1 cellular context compared by ENCODE assay signal in genomic region chr17:48442819-48443218, GRCh38.
TF ChIP-seq lines count a peak whose summit lies in the region.

No MANE protein-coding gene starts in this region.

TF ChIP-seq in K562, 482 proteins besides CTCF, POLR2A, EP300 and RAD21 (continued from another document and continues in another):
- TF ChIP-seq TSHZ1 (CRISPR knock-in tag; IDR thresholded peaks at IDR 0.05), result no peak
- no peak for TF ChIP-seq TFAM (CRISPR knock-in tag; conservative IDR thresholded peaks at IDR 0.05)
- TF ChIP-seq OTX1 (CRISPR knock-in tag; IDR thresholded peaks at IDR 0.05), result no peak
- TF ChIP-seq, protein P1, sequence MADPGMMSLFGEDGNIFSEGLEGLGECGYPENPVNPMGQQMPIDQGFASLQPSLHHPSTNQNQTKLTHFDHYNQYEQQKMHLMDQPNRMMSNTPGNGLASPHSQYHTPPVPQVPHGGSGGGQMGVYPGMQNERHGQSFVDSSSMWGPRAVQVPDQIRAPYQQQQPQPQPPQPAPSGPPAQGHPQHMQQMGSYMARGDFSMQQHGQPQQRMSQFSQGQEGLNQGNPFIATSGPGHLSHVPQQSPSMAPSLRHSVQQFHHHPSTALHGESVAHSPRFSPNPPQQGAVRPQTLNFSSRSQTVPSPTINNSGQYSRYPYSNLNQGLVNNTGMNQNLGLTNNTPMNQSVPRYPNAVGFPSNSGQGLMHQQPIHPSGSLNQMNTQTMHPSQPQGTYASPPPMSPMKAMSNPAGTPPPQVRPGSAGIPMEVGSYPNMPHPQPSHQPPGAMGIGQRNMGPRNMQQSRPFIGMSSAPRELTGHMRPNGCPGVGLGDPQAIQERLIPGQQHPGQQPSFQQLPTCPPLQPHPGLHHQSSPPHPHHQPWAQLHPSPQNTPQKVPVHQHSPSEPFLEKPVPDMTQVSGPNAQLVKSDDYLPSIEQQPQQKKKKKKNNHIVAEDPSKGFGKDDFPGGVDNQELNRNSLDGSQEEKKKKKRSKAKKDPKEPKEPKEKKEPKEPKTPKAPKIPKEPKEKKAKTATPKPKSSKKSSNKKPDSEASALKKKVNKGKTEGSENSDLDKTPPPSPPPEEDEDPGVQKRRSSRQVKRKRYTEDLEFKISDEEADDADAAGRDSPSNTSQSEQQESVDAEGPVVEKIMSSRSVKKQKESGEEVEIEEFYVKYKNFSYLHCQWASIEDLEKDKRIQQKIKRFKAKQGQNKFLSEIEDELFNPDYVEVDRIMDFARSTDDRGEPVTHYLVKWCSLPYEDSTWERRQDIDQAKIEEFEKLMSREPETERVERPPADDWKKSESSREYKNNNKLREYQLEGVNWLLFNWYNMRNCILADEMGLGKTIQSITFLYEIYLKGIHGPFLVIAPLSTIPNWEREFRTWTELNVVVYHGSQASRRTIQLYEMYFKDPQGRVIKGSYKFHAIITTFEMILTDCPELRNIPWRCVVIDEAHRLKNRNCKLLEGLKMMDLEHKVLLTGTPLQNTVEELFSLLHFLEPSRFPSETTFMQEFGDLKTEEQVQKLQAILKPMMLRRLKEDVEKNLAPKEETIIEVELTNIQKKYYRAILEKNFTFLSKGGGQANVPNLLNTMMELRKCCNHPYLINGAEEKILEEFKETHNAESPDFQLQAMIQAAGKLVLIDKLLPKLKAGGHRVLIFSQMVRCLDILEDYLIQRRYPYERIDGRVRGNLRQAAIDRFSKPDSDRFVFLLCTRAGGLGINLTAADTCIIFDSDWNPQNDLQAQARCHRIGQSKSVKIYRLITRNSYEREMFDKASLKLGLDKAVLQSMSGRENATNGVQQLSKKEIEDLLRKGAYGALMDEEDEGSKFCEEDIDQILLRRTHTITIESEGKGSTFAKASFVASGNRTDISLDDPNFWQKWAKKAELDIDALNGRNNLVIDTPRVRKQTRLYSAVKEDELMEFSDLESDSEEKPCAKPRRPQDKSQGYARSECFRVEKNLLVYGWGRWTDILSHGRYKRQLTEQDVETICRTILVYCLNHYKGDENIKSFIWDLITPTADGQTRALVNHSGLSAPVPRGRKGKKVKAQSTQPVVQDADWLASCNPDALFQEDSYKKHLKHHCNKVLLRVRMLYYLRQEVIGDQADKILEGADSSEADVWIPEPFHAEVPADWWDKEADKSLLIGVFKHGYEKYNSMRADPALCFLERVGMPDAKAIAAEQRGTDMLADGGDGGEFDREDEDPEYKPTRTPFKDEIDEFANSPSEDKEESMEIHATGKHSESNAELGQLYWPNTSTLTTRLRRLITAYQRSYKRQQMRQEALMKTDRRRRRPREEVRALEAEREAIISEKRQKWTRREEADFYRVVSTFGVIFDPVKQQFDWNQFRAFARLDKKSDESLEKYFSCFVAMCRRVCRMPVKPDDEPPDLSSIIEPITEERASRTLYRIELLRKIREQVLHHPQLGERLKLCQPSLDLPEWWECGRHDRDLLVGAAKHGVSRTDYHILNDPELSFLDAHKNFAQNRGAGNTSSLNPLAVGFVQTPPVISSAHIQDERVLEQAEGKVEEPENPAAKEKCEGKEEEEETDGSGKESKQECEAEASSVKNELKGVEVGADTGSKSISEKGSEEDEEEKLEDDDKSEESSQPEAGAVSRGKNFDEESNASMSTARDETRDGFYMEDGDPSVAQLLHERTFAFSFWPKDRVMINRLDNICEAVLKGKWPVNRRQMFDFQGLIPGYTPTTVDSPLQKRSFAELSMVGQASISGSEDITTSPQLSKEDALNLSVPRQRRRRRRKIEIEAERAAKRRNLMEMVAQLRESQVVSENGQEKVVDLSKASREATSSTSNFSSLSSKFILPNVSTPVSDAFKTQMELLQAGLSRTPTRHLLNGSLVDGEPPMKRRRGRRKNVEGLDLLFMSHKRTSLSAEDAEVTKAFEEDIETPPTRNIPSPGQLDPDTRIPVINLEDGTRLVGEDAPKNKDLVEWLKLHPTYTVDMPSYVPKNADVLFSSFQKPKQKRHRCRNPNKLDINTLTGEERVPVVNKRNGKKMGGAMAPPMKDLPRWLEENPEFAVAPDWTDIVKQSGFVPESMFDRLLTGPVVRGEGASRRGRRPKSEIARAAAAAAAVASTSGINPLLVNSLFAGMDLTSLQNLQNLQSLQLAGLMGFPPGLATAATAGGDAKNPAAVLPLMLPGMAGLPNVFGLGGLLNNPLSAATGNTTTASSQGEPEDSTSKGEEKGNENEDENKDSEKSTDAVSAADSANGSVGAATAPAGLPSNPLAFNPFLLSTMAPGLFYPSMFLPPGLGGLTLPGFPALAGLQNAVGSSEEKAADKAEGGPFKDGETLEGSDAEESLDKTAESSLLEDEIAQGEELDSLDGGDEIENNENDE (IDR thresholded peaks at IDR 0.05; ENCODE audit: low read depth, low read length), result no peak
- TF ChIP-seq GATAD2B (IDR thresholded peaks at IDR 0.05; ENCODE audit: borderline replicate concordance), result no peak
- TF ChIP-seq BACH1 (tag; IDR thresholded peaks at IDR 0.05), result no peak
- no peak for TF ChIP-seq CGGBP1 (CRISPR knock-in tag; IDR thresholded peaks at IDR 0.05)
- TF ChIP-seq NR2F6 (CRISPR knock-in tag; IDR thresholded peaks at IDR 0.05), result no peak
- no peak for TF ChIP-seq ZNF785 (CRISPR knock-in tag; IDR thresholded peaks at IDR 0.05)
- no peak for TF ChIP-seq ZFP1 (CRISPR knock-in tag; IDR thresholded peaks at IDR 0.05)
- TF ChIP-seq POLR2H (tag; IDR thresholded peaks at IDR 0.05; ENCODE audit: low read depth), result no peak
- TF ChIP-seq PHF20 (IDR thresholded peaks at IDR 0.05; ENCODE audit: partially characterized antibody), result no peak
- TF ChIP-seq ZNF589 (CRISPR knock-in tag; IDR thresholded peaks at IDR 0.05; ENCODE audit: low read depth), result peak; percentile 48; the same call in 1 of the 2 replicates
- no peak for TF ChIP-seq ZNF121 (CRISPR knock-in tag; conservative IDR thresholded peaks at IDR 0.05)
- peak; percentile 54; the same call in 1 of the 2 replicates for TF ChIP-seq RNF2 (IDR thresholded peaks at IDR 0.05)
- TF ChIP-seq NFE2L1 (tag; IDR thresholded peaks at IDR 0.05; ENCODE audit: borderline replicate concordance, low read depth), result no peak
- no peak for TF ChIP-seq ZC3H11A (IDR thresholded peaks at IDR 0.05; ENCODE audit: low read depth, low read length)
- TF ChIP-seq ETS1 (conservative IDR thresholded peaks at IDR 0.05; ENCODE audit: control insufficient read depth, low read depth, low read length), result no peak
- no peak for TF ChIP-seq ZFPM2 (CRISPR knock-in tag; IDR thresholded peaks at IDR 0.05)
- no peak for TF ChIP-seq STAT6 (CRISPR knock-in tag; IDR thresholded peaks at IDR 0.05)
- no peak for TF ChIP-seq HMGXB4 (CRISPR knock-in tag; IDR thresholded peaks at IDR 0.05)
- no peak for TF ChIP-seq VEZF1 (CRISPR knock-in tag; IDR thresholded peaks at IDR 0.05)
- TF ChIP-seq KAT8 (IDR thresholded peaks at IDR 0.05; ENCODE audit: low read depth), result no peak
- TF ChIP-seq E2F4 (CRISPR knock-in tag; IDR thresholded peaks at IDR 0.05; ENCODE audit: low read depth), result no peak
- no peak for TF ChIP-seq ESRRB (CRISPR knock-in tag; IDR thresholded peaks at IDR 0.05; ENCODE audit: borderline replicate concordance)
- TF ChIP-seq HDAC2 (IDR thresholded peaks at IDR 0.05), result peak; percentile 75
- no peak for TF ChIP-seq ZNF507 (tag; conservative IDR thresholded peaks at IDR 0.05)
